15 cellular contexts compared by ENCODE assay signal in the genomic region with DNA sequence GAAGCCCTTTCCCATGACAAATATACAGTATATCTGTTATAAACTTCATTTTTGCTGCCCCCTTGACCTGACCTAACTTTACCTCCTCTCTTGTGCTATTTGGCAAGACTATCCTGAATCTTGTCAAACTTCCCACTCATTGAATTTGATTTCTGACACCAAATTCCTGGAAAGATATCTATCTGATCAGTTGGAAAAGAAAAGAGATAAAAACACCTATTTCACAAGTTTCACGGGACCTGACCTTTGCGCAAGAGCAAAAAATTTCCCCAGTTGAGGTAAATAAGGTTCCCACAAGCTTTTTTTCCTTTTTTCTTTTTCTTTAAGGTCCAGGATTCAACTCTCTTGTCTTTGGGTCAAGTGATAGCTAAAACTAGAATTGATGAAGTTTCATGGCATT.
"Had no signal": no experiment of that assay in that cellular context is flagged by ENCODE, and none has a peak within 500 bp of the region (broad histone marks: within the 10 kb centered on the region; RNA-seq: fewer than 3 reads in every experiment).

No MANE protein-coding gene starts in this region.

- H3K4me3 ChIP-seq: esophagus squamous epithelium, thyroid gland, uterus had no signal

- H3K27me3 ChIP-seq: brain microvascular endothelial cell, esophagus squamous epithelium, thyroid gland, uterus had no signal

- H3K36me3 ChIP-seq: brain microvascular endothelial cell, esophagus squamous epithelium, thyroid gland, uterus had no signal

- H3K9me3 ChIP-seq: esophagus squamous epithelium, thyroid gland, uterus had no signal

- ATAC-seq: stimulated activated memory B cell treated with anti-CD40 and anti-IgM and Interleukin-4, amounts not matched to agents 10 μg/mL and 1 μg/mL and 100 μg/mL, for 72 hours had no signal

- H3K27ac ChIP-seq: brain microvascular endothelial cell, esophagus squamous epithelium, thyroid gland, uterus had no signal

- H3K4me3 Mint-ChIP-seq: activated naive CD8-positive, alpha-beta T cell treated with anti-CD3 and anti-CD28 coated beads, Interleukin-2, amount 10 ng/mL, durations not matched to agents 7 days and 5 days; activated T-helper 1 cell treated with anti-CD3 and anti-CD28 coated beads, Interleukin-12 subunit alpha, Interleukin-12 subunit beta, Interleukin-2, Interleukin-4 antibody, amounts not matched to agents 30 ng/mL and 10 ng/mL and 1 ng/mL, durations not matched to agents 14 hours and 24 hours and 36 hours; stimulated activated memory B cell treated with anti-CD40 and anti-IgM and Interleukin-4, amounts not matched to agents 10 μg/mL and 1 μg/mL and 100 μg/mL, for 72 hours had no signal

- H3K36me3 Mint-ChIP-seq: stimulated activated memory B cell treated with anti-CD40 and anti-IgM and Interleukin-4, amounts not matched to agents 10 μg/mL and 1 μg/mL and 100 μg/mL, for 72 hours had no signal

- H3K27ac Mint-ChIP-seq: activated T-helper 1 cell treated with anti-CD3 and anti-CD28 coated beads, Interleukin-12 subunit alpha, Interleukin-12 subunit beta, Interleukin-2, Interleukin-4 antibody, amounts not matched to agents 30 ng/mL and 10 ng/mL and 1 ng/mL, durations not matched to agents 14 hours and 24 hours and 36 hours; stimulated activated memory B cell treated with anti-CD40 and anti-IgM and Interleukin-4, amounts not matched to agents 10 μg/mL and 1 μg/mL and 100 μg/mL, for 72 hours had no signal

- H3K9me3 Mint-ChIP-seq: activated naive CD8-positive, alpha-beta T cell treated with anti-CD3 and anti-CD28 coated beads, Interleukin-2, amount 10 ng/mL, durations not matched to agents 7 days and 5 days; activated T-helper 1 cell treated with anti-CD3 and anti-CD28 coated beads, Interleukin-12 subunit alpha, Interleukin-12 subunit beta, Interleukin-2, Interleukin-4 antibody, amounts not matched to agents 30 ng/mL and 10 ng/mL and 1 ng/mL, durations not matched to agents 14 hours and 24 hours and 36 hours; stimulated activated memory B cell treated with anti-CD40 and anti-IgM and Interleukin-4, amounts not matched to agents 10 μg/mL and 1 μg/mL and 100 μg/mL, for 72 hours had no signal

- H3K4me1 ChIP-seq: thyroid gland, uterus had no signal

- DNase-seq: activated CD4-positive, alpha-beta T cell treated with anti-CD3 and anti-CD28 coated beads, Interleukin-2, amount 50 U/mL, for 1 hour; activated CD8-positive, alpha-beta memory T cell treated with anti-CD3 and anti-CD28 coated beads for 24 hours; activated naive CD4-positive, alpha-beta T cell; activated naive CD8-positive, alpha-beta T cell treated with anti-CD3 and anti-CD28 coated beads, Interleukin-2, amount 10 ng/mL, durations not matched to agents 7 days and 5 days; anterior cingulate cortex; brain microvascular endothelial cell; effector CD8-positive, alpha-beta T cell; esophagus squamous epithelium; midbrain; stimulated activated CD4-positive, alpha-beta T cell treated with anti-CD3 and anti-CD28 coated beads, Interleukin-2, amount 100 ng/mL, for 48 hours; T-helper 9 cell; thyroid gland; uterus had no signal

- H3K27me3 Mint-ChIP-seq: activated naive CD8-positive, alpha-beta T cell treated with anti-CD3 and anti-CD28 coated beads, Interleukin-2, amount 10 ng/mL, durations not matched to agents 7 days and 5 days had no signal
